In the genomic region with DNA sequence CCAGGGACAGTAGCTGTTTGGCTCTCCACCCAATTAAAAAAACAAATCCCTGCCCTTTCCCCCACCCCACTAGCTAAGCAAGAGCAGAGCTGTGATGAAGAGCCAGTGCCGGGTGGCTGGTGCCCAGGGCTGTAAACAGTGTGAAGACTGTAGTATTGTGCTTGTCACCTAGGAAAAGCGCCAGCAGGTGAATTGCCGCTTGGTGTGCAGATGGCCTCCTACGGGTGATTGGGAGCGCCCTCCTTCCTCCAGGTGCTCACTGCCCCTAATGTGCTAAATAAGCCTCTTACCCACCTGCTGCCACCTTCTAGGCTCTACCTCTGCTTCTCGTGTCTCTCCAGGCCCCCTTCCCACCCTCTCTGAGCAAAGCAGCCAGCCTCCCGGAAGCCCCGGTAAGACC, we compare ENCODE assay signal across 9 cellular contexts. TPM values are rescaled to one million over a fixed set of nuclear protein-coding genes. Genes with fewer than 3 reads are reported as not detected.
DNase-seq lines count a peak whose midpoint lies in the region; ATAC-seq and TF ChIP-seq lines count a peak whose summit lies in the region.
"Had no signal": no experiment of that assay in that cellular context is flagged by ENCODE, and none has a peak within 500 bp of the region (broad histone marks: within the 10 kb centered on the region; RNA-seq: fewer than 3 reads in every experiment).

No MANE protein-coding gene starts in this region.

- peaks cover 6% of the 10 kb centered on the region for H3K27me3 Mint-ChIP-seq in HFFc6 (ENCODE audit: insufficient read depth)

- peaks cover 32% of the 10 kb centered on the region for H3K4me1 Mint-ChIP-seq in HFFc6 (ENCODE audit: low read depth)

- no peaks in the 10 kb centered on the region for H3K27me3 ChIP-seq in esophagus (ENCODE audit: control insufficient read depth in 1 of 2, insufficient read depth in 2 of 2, low read length in 2 of 2)
- no peaks in the 10 kb centered on the region for H3K27me3 ChIP-seq in gastrocnemius medialis

- WGBS in esophagus, 2 donors, result 75 to 81% methylated on average over 8 of the region's 8 CpGs

- H3K27ac ChIP-seq in esophagus (ENCODE audit: low read depth in 2 of 2, low read length in 1 of 2), result peak overlapping the region; percentile 22 to 73
- peak overlapping the region in 3 of 4 donors; percentile 38 to 68 (median 38) for H3K27ac ChIP-seq in gastrocnemius medialis

- peaks cover 30% of the 10 kb centered on the region for H3K36me3 Mint-ChIP-seq in HFFc6 (ENCODE audit: low read depth)

- H3K27ac Mint-ChIP-seq in HFFc6, result peak overlapping the region; percentile 70

- H3K4me1 ChIP-seq in esophagus (ENCODE audit: control insufficient read depth in 2 of 2, insufficient read depth in 2 of 2, low read length in 1 of 2) (peaks cover 3 to 4% of the 10 kb centered on the region in 2 donors), gastrocnemius medialis (peaks cover 23 to 38% of the 10 kb centered on the region in 2 donors)

- no peak for ATAC-seq in gastrocnemius medialis
- no peak for ATAC-seq in esophagus mucosa

- in situ Hi-C loops in gastrocnemius medialis (cut with MboI; ENCODE audit: low sequenced_read_pairs in 4 of 4), result no loop called here

- TF ChIP-seq POLR2A in gastrocnemius medialis (IDR thresholded peaks at IDR 0.05), result no peak

- H3K36me3 ChIP-seq in esophagus (ENCODE audit: control insufficient read depth in 2 of 2, insufficient read depth in 2 of 2, low read length in 1 of 2) (peaks cover 11 to 26% of the 10 kb centered on the region in 2 donors), gastrocnemius medialis (peaks cover 0 to 41% of the 10 kb centered on the region in 2 donors)

- no peaks in the 10 kb centered on the region for H3K9me3 ChIP-seq in esophagus (ENCODE audit: control insufficient read depth in 2 of 2, insufficient read depth in 1 of 2, low read depth in 1 of 2, low read length in 1 of 2)
- H3K9me3 ChIP-seq in gastrocnemius medialis, result no peaks in the 10 kb centered on the region

- TF ChIP-seq CTCF in HFFc6 (IDR thresholded peaks at IDR 0.05) (no peak), gastrocnemius medialis (IDR thresholded peaks at IDR 0.05 in 4 of 5, conservative IDR thresholded peaks at IDR 0.05 in 1 of 5) (no peak)

- DNase-seq in HFFc6 (no peak), NCI-H2196 (lab: John Stamatoyannopoulos, UW; ENCODE audit: unreplicated experiment) (peak; percentile 80), gastrocnemius medialis (no peak), inferior parietal cortex (ENCODE audit: extremely low spot score) (no peak), NCI-H526 treated with DMSO at 0.1 percent for 48 hours (lab: John Stamatoyannopoulos, UW) (no peak), DMS114 treated with DMSO at 0.1 percent for 48 hours (lab: John Stamatoyannopoulos, UW; ENCODE audit: unreplicated experiment) (no peak)
- DNase-seq: stimulated activated CD4-positive, alpha-beta T cell treated with anti-CD3 and anti-CD28 coated beads, Interleukin-4, amount 100 ng/mL, for 24 hours had no signal

- H3K4me3 ChIP-seq in esophagus (ENCODE audit: low read depth in 1 of 2, low read length in 2 of 2), result no peak overlapping the region
- no peak overlapping the region for H3K4me3 ChIP-seq in gastrocnemius medialis

- intact Hi-C loops in gastrocnemius medialis (cut with DNase I; ENCODE audit: low total_unique reads), result no loop called here

- no peaks in the 10 kb centered on the region for H3K9me3 Mint-ChIP-seq in HFFc6

- H3K4me3 Mint-ChIP-seq in HFFc6, result peak overlapping the region; percentile 46; the same call in 1 of the 2 replicates

RNA-seq across cellular contexts. Expression of gene RAPSN, which starts 18.4 kb away (rescaled TPM):
- under 1 TPM in 1 of 6 experiments, not detected in 5; 0.22 TPM for total RNA-seq in HFFc6 (2021; fragmentation: NEBNext Ultra II Directional; extraction: Animal tissue kit (Norgen Biotek cat#: 25700))
- polyA plus RNA-seq in esophagus, result under 1 TPM; 0.13 to 0.16 TPM
- total RNA-seq in gastrocnemius medialis (10 to 100 TPM; 48.9 to 68.6 (median 59.4) TPM), esophagus mucosa (0.44 TPM)

RNA-seq across cellular contexts. Expression of gene PSMC3, which starts 41.1 kb away (rescaled TPM):
- 100 to 1,000 TPM; 161 to 238 (median 220) TPM for total RNA-seq in HFFc6 (2021; fragmentation: NEBNext Ultra II Directional; extraction: Animal tissue kit (Norgen Biotek cat#: 25700))
- polyA plus RNA-seq in esophagus, result 100 to 1,000 TPM in 1 of 2 donors, 10 to 100 TPM in 1; 90.3 to 137 TPM
- total RNA-seq in gastrocnemius medialis, result 100 to 1,000 TPM; 243 to 350 (median 329) TPM
- 88.2 TPM for total RNA-seq in esophagus mucosa

RNA-seq across cellular contexts. Expression of gene SLC39A13, which starts 59.0 kb away (rescaled TPM):
- total RNA-seq in HFFc6 (2021; fragmentation: NEBNext Ultra II Directional; extraction: Animal tissue kit (Norgen Biotek cat#: 25700)), result 100 to 1,000 TPM in 2 of 6 experiments, 10 to 100 TPM in 4; 78.2 to 126 (median 86.4) TPM
- polyA plus RNA-seq in esophagus, result 10 to 100 TPM; 14.3 to 21.1 TPM
- total RNA-seq in gastrocnemius medialis, result 10 to 100 TPM; 16.8 to 48.9 (median 25.6) TPM
- 6.4 TPM for total RNA-seq in esophagus mucosa

Comparison
In these comparisons a context has a peak if more than half of its experiments do, and no peak if none do; other contexts are left out.
1. RNA of gene RAPSN, which starts 18.4 kb away (total RNA-seq): 48.9 to 68.6 TPM in gastrocnemius medialis; 0.44 TPM in esophagus mucosa (single experiment) and 0.22 TPM in HFFc6; every median in the first group is over 10 times any median in the second.